In the genomic region with DNA sequence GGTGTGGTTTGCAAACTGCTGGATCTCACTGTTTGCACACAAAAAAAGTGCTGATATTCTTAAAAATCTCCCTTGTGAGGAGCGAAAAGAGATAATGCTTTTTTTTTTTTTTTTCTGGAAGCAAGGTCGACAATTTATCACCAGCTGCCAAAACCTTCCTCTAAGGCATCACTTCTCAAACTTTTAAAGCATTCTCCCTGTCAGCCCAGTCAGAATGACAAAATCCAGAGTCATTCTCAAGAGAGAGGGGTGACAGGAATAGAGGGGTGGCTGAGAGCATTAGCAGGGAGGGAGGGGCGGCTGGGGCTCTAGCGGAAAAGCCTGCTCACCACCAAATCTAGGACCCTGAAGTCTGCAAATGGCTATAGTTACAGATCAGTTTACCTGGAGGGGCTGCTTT, we compare ENCODE assay signal across 19 cellular contexts.
DNase-seq lines count a peak whose midpoint lies in the region; ATAC-seq and TF ChIP-seq lines count a peak whose summit lies in the region.
"Had no signal": no experiment of that assay in that cellular context is flagged by ENCODE, and none has a peak within 500 bp of the region (broad histone marks: within the 10 kb centered on the region; RNA-seq: fewer than 3 reads in every experiment).

No MANE protein-coding gene starts in this region.

- H3K9ac ChIP-seq in mesenchymal stem cell (ENCODE audit: low read length) (no peak overlapping the region), trophoblast cell (ENCODE audit: low read length) (no peak overlapping the region)
- H3K9ac ChIP-seq: BLaER1 had no signal

- no peak overlapping the region for H3K4me2 ChIP-seq in mesenchymal stem cell (ENCODE audit: low read length, poor library complexity, severe bottlenecking)
- H3K4me2 ChIP-seq in trophoblast cell (ENCODE audit: low read length), result peak overlapping the region; percentile 37
- H3K4me2 ChIP-seq: BLaER1, GM23338 had no signal

- H4K8ac ChIP-seq in mesenchymal stem cell (ENCODE audit: low read length), result no peak overlapping the region
- peak overlapping the region; percentile 5 for H4K8ac ChIP-seq in trophoblast cell (ENCODE audit: low read depth, low read length)

- H3K79me2 ChIP-seq in trophoblast cell (ENCODE audit: control insufficient read depth, insufficient read depth, low read length, poor library complexity), result peaks cover 2% of the 10 kb centered on the region

- H3K23ac ChIP-seq in mesenchymal stem cell (ENCODE audit: low read length in 2 of 2), result no peak overlapping the region
- no peak overlapping the region for H3K23ac ChIP-seq in trophoblast cell (ENCODE audit: low read length)

- no peak overlapping the region for H2BK120ac ChIP-seq in mesenchymal stem cell (ENCODE audit: low read depth, low read length)
- peak overlapping the region; percentile 83 for H2BK120ac ChIP-seq in trophoblast cell (ENCODE audit: insufficient read depth, low read length, poor library complexity)

- H4K91ac ChIP-seq in mesenchymal stem cell (ENCODE audit: low read length) (no peak overlapping the region), trophoblast cell (ENCODE audit: low read depth, low read length) (peak overlapping the region; percentile 89)

- H3K9me3 ChIP-seq in right atrium auricular region (no peaks in the 10 kb centered on the region), mesenchymal stem cell (ENCODE audit: control insufficient read depth, low read length) (no peaks in the 10 kb centered on the region), trophoblast cell (ENCODE audit: insufficient read depth, low read depth, low read length) (peaks cover 2% of the 10 kb centered on the region)
- H3K9me3 ChIP-seq: BLaER1, SJCRH30 had no signal

- ATAC-seq in Right ventricle myocardium superior (ENCODE audit: poor library complexity) (no peak), GM18909 (IDR thresholded peaks at IDR 0.05; ENCODE audit: poor library complexity, unreplicated experiment) (no peak), GM19463 (IDR thresholded peaks at IDR 0.05; ENCODE audit: unreplicated experiment) (no peak)
- ATAC-seq: GM23338 had no signal

- H3K36me3 ChIP-seq in right atrium auricular region, result no peaks in the 10 kb centered on the region
- H3K36me3 ChIP-seq in mesenchymal stem cell (ENCODE audit: control insufficient read depth in 1 of 2, insufficient read depth in 2 of 2, low read depth in 1 of 2, low read length in 2 of 2), result no peaks in the 10 kb centered on the region
- H3K36me3 ChIP-seq in trophoblast cell (ENCODE audit: control insufficient read depth in 1 of 2, insufficient read depth in 2 of 2, low read length in 2 of 2), result no peaks in the 10 kb centered on the region
- H3K36me3 ChIP-seq: BLaER1, SJCRH30 had no signal

- no peak overlapping the region for H2AFZ ChIP-seq in mesenchymal stem cell (ENCODE audit: low read depth, low read length)
- peak overlapping the region; percentile 43 for H2AFZ ChIP-seq in trophoblast cell (ENCODE audit: insufficient read depth, low read length, poor library complexity)
- H2AFZ ChIP-seq: GM23338 had no signal

- H2BK12ac ChIP-seq in mesenchymal stem cell (ENCODE audit: low read length in 2 of 2) (no peak overlapping the region), trophoblast cell (ENCODE audit: low read length) (peak overlapping the region; percentile 93)

- H3K14ac ChIP-seq in mesenchymal stem cell (ENCODE audit: low read length in 2 of 2), result no peak overlapping the region
- peak overlapping the region; percentile 50 for H3K14ac ChIP-seq in trophoblast cell (ENCODE audit: low read length)

- WGBS in mesenchymal stem cell, result 15% methylated on average over 2 of the region's 4 CpGs
- WGBS in trophoblast cell (ENCODE audit: extremely low coverage, insufficient coverage, insufficient read length), result no CpG with 5 or more reads among the region's 4 CpGs

- no peak overlapping the region for H3K18ac ChIP-seq in mesenchymal stem cell (ENCODE audit: low read depth in 1 of 2, low read length in 2 of 2)
- no peak overlapping the region for H3K18ac ChIP-seq in trophoblast cell (ENCODE audit: low read length)

- H3K4ac ChIP-seq in mesenchymal stem cell (ENCODE audit: low read depth in 1 of 2, low read length in 2 of 2) (no peak overlapping the region), trophoblast cell (ENCODE audit: low read depth, low read length) (no peak overlapping the region)

- H2BK15ac ChIP-seq in mesenchymal stem cell (ENCODE audit: low read depth, poor library complexity, severe bottlenecking), result no peak overlapping the region

- no peak overlapping the region for H2AK5ac ChIP-seq in mesenchymal stem cell (ENCODE audit: low read length, severe bottlenecking)
- peak overlapping the region; percentile 24 for H2AK5ac ChIP-seq in trophoblast cell (ENCODE audit: low read length)

- intact Hi-C loops in Right ventricle myocardium superior (cut with DNase I), result no loop called here

- H3K79me1 ChIP-seq in mesenchymal stem cell (replicated peaks; ENCODE audit: low read length, poor library complexity, severe bottlenecking) (no peaks in the 10 kb centered on the region), trophoblast cell (ENCODE audit: low read length) (peaks cover 47% of the 10 kb centered on the region)

- H3K27ac ChIP-seq in right atrium auricular region, result no peak overlapping the region
- H3K27ac ChIP-seq in mesenchymal stem cell (ENCODE audit: low read length, poor library complexity, severe bottlenecking), result no peak overlapping the region
- peak overlapping the region; percentile 93 for H3K27ac ChIP-seq in trophoblast cell (ENCODE audit: low read depth, low read length)
- H3K27ac ChIP-seq: BLaER1, SJCRH30 had no signal

- DNase-seq in right atrium auricular region (ENCODE audit: low spot score) (peak; percentile 30), Right ventricle myocardium superior (no peak), mesenchymal stem cell (peak; percentile 14), trophoblast cell (no peak), hypothalamus (lab: John Stamatoyannopoulos, UW) (no peak)
- DNase-seq: CD4-positive, CD25-positive, alpha-beta regulatory T cell; DMS153; Karpas-422; NCI-H1092 treated with DMSO at 0.1 percent for 48 hours; NCI-H1436 treated with DMSO at 0.1 percent for 48 hours; NCI-H187 treated with DMSO at 0.1 percent for 48 hours; NCI-H2107; NCI-H524; NCI-H774; SJCRH30 had no signal

- H3K4me1 ChIP-seq in right atrium auricular region (peaks cover 0 to 20% of the 10 kb centered on the region in 2 donors), mesenchymal stem cell (ENCODE audit: control insufficient read depth, insufficient read depth, low read depth, low read length) (peaks cover 11% of the 10 kb centered on the region), trophoblast cell (ENCODE audit: control insufficient read depth in 1 of 2, insufficient read depth in 2 of 2, low read length in 2 of 2) (peaks cover 46 to 58% of the 10 kb centered on the region in 2 experiments)
- H3K4me1 ChIP-seq: BLaER1 had no signal

- no peak for TF ChIP-seq CTCF in right atrium auricular region (IDR thresholded peaks at IDR 0.05)

- H3K4me3 ChIP-seq in right atrium auricular region (no peak overlapping the region), mesenchymal stem cell (ENCODE audit: insufficient read depth in 1 of 2, low read depth in 1 of 2, low read length in 2 of 2) (no peak overlapping the region), trophoblast cell (ENCODE audit: low read depth, low read length) (no peak overlapping the region)
- H3K4me3 ChIP-seq: BLaER1, GM23338, SJCRH30 had no signal

- H2BK5ac ChIP-seq in mesenchymal stem cell (ENCODE audit: low read depth, low read length, poor library complexity, severe bottlenecking), result no peak overlapping the region
- H2BK5ac ChIP-seq in trophoblast cell (ENCODE audit: low read depth, low read length, poor library complexity), result peak overlapping the region; percentile 87

- no peaks in the 10 kb centered on the region for H3K27me3 ChIP-seq in right atrium auricular region
- H3K27me3 ChIP-seq in mesenchymal stem cell (ENCODE audit: control insufficient read depth in 1 of 2, insufficient read depth in 1 of 2, low read length in 2 of 2), result no peaks in the 10 kb centered on the region
- H3K27me3 ChIP-seq in trophoblast cell (ENCODE audit: insufficient read depth, low read length), result no peaks in the 10 kb centered on the region
- H3K27me3 ChIP-seq: BLaER1, SJCRH30 had no signal

- no peak overlapping the region for H4K12ac ChIP-seq in trophoblast cell (ENCODE audit: low read depth, low read length)

Comparison
In these comparisons a context has a peak if more than half of its experiments do, and no peak if none do; other contexts are left out.
1. DNase-seq: peak in right atrium auricular region (single experiment) and mesenchymal stem cell (single experiment); none in Right ventricle myocardium superior (single experiment), trophoblast cell (0 of 2) and hypothalamus (0 of 51).